19 cellular contexts compared by ENCODE assay signal in the genomic region with DNA sequence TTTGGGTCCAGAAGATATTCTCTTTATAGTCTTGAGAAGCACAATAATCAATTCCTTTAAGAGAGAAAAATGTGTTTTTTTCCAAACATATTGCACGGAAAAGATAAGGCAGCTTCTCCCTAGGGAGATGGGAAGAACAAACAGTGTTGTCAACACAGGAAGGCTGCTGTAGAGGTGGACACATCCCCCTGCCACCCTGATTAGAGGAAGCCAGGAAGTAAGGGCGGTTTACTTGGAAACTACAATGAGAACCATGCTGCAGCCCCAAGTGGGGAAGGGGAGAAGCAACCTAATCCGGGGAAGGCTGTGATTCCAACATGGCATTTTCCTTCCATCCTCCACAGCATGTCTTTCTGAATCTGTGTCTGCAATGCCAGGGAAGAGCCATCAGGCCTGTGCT.
A peak's percentile ranks its signal among the peaks of the same experiment; 100 is the strongest.
DNase-seq lines count a peak whose midpoint lies in the region; ATAC-seq and TF ChIP-seq lines count a peak whose summit lies in the region.
"Had no signal": no experiment of that assay in that cellular context is flagged by ENCODE, and none has a peak within 500 bp of the region (broad histone marks: within the 10 kb centered on the region; RNA-seq: fewer than 3 reads in every experiment).

No MANE protein-coding gene starts in this region.

- H3K36me3 ChIP-seq in Panc1 (ENCODE audit: control insufficient read depth, insufficient read depth, low read length) (no peaks in the 10 kb centered on the region), trophoblast cell (ENCODE audit: control insufficient read depth in 1 of 2, insufficient read depth in 2 of 2, low read length in 2 of 2) (no peaks in the 10 kb centered on the region)
- H3K36me3 ChIP-seq: gastroesophageal sphincter, right lobe of liver had no signal

- ATAC-seq in Panc1 (no peak), HG03354 (IDR thresholded peaks at IDR 0.05; ENCODE audit: poor library complexity, severe bottlenecking, unreplicated experiment) (no peak), HG02970 (IDR thresholded peaks at IDR 0.05; ENCODE audit: low FRiP score, unreplicated experiment) (no peak)
- ATAC-seq: gastroesophageal sphincter had no signal

- H3K4me2 ChIP-seq in trophoblast cell (ENCODE audit: low read length): no peak overlapping the region

- no peak overlapping the region for H2BK120ac ChIP-seq in trophoblast cell (ENCODE audit: insufficient read depth, low read length, poor library complexity)

- H3K27ac Mint-ChIP-seq in activated CD4-positive, alpha-beta T cell treated with anti-CD3 and anti-CD28 coated beads, Interleukin-2, amount 10 ng/mL, durations not matched to agents 24 days and 14 days: no peak overlapping the region
- H3K27ac Mint-ChIP-seq: CD4-positive, alpha-beta T cell; immature natural killer cell had no signal

- H3K4me1 ChIP-seq in Panc1 (ENCODE audit: control insufficient read depth, insufficient read depth, low read length) (no peaks in the 10 kb centered on the region; the same call in 1 of the 2 replicates), trophoblast cell (ENCODE audit: control insufficient read depth in 1 of 2, insufficient read depth in 2 of 2, low read length in 2 of 2) (peaks cover 2 to 3% of the 10 kb centered on the region in 2 experiments)
- H3K4me1 ChIP-seq: right lobe of liver had no signal

- POLR2A ChIA-PET in Panc1 (lab: Charles Lee): no interaction called here

- H3K14ac ChIP-seq in trophoblast cell (ENCODE audit: low read length): peak overlapping the region; percentile 51

- H3K79me2 ChIP-seq in trophoblast cell (ENCODE audit: control insufficient read depth, insufficient read depth, low read length, poor library complexity): no peaks in the 10 kb centered on the region

- WGBS in trophoblast cell (ENCODE audit: extremely low coverage, insufficient coverage, insufficient read length): no CpG with 5 or more reads among the region's 3 CpGs

- intact Hi-C loops in activated CD4-positive, alpha-beta T cell treated with anti-CD3 and anti-CD28 coated beads, Interleukin-2, amount 10 ng/mL, durations not matched to agents 24 days and 14 days (cut with micrococcal nuclease): loop anchor here (5.0 to 10.0 kb wide), 13 partner anchors 127 to 1507 kb away; a partner anchor contains a TSS
- intact Hi-C loops in Panc1 (cut with micrococcal nuclease; ENCODE audit: unreplicated experiment) (no loop called here), posterior vena cava (cut with DNase I) (no loop called here)

- H3K79me1 ChIP-seq in trophoblast cell (ENCODE audit: low read length): no peaks in the 10 kb centered on the region

- no peak overlapping the region for H4K12ac ChIP-seq in trophoblast cell (ENCODE audit: low read depth, low read length)

- in situ Hi-C loops in Panc1 (cut with HindIII; ENCODE audit: low pct_unique_long_range_greater_than_20kb, low sequenced_read_pairs): no loop called here

- H3K18ac ChIP-seq in trophoblast cell (ENCODE audit: low read length): peak overlapping the region; percentile 10

- H3K4me3 Mint-ChIP-seq in activated CD4-positive, alpha-beta T cell treated with anti-CD3 and anti-CD28 coated beads, Interleukin-2, amount 10 ng/mL, durations not matched to agents 24 days and 14 days: peak overlapping the region; percentile 17
- H3K4me3 Mint-ChIP-seq: CD4-positive, alpha-beta T cell; immature natural killer cell; neural crest cell; T-helper 1 cell treated with Interleukin-12 subunit alpha and Interleukin-12 subunit beta and Interleukin-4 antibody, amounts not matched to agents 30 μg/mL and 1 μg/mL, for 36 hours had no signal

- H3K27ac ChIP-seq in Panc1 (ENCODE audit: low read length) (peak overlapping the region; percentile 39; the same call in 1 of the 2 replicates), trophoblast cell (ENCODE audit: low read depth, low read length) (no peak overlapping the region)
- H3K27ac ChIP-seq: right lobe of liver had no signal

- H2BK5ac ChIP-seq in trophoblast cell (ENCODE audit: low read depth, low read length, poor library complexity): no peak overlapping the region

- H4K91ac ChIP-seq in trophoblast cell (ENCODE audit: low read depth, low read length): no peak overlapping the region

- H2AK5ac ChIP-seq in trophoblast cell (ENCODE audit: low read length): peak overlapping the region; percentile 74

- H3K4me3 ChIP-seq in Panc1 (ENCODE audit: low read depth in 2 of 2, low read length in 2 of 2) (no peak overlapping the region), fibroblast of pulmonary artery (replicated peaks; ENCODE audit: low read depth, low read length) (no peak overlapping the region), trophoblast cell (ENCODE audit: low read depth, low read length) (no peak overlapping the region)
- H3K4me3 ChIP-seq: coronary artery, gastroesophageal sphincter, lung, right lobe of liver had no signal

- H3K27me3 ChIP-seq in Panc1 (ENCODE audit: control insufficient read depth, insufficient read depth, low read length) (no peaks in the 10 kb centered on the region), trophoblast cell (ENCODE audit: insufficient read depth, low read length) (no peaks in the 10 kb centered on the region)
- H3K27me3 ChIP-seq: gastroesophageal sphincter, right lobe of liver had no signal

- H3K27me3 Mint-ChIP-seq in activated CD4-positive, alpha-beta T cell treated with anti-CD3 and anti-CD28 coated beads, Interleukin-2, amount 10 ng/mL, durations not matched to agents 24 days and 14 days: peaks cover 8% of the 10 kb centered on the region
- H3K27me3 Mint-ChIP-seq: CD4-positive, alpha-beta T cell had no signal

- TF ChIP-seq CTCF in Panc1 (IDR thresholded peaks at IDR 0.05) (no peak), fibroblast of pulmonary artery (IDR thresholded peaks at IDR 0.05; ENCODE audit: low read length, missing control alignments) (no peak)

- peak overlapping the region; percentile 60 for H2AFZ ChIP-seq in trophoblast cell (ENCODE audit: insufficient read depth, low read length, poor library complexity)

- no peak for DNase-seq in activated CD4-positive, alpha-beta T cell treated with anti-CD3 and anti-CD28 coated beads, Interleukin-2, amount 10 ng/mL, durations not matched to agents 24 days and 14 days
- DNase-seq in activated CD4-positive, alpha-beta T cell treated with anti-CD3 and anti-CD28 coated beads, Interleukin-2, amount 50 U/mL, for 48 hours: no peak
- DNase-seq in Panc1 (ENCODE audit: low read depth, low spot score) (no peak), fibroblast of pulmonary artery (ENCODE audit: low read depth) (peak; percentile 25), trophoblast cell (no peak), posterior vena cava (ENCODE audit: low spot score) (no peak)
- DNase-seq: CD4-positive, alpha-beta T cell; DMS79 treated with DMSO at 0.1 percent for 48 hours; immature natural killer cell; NCI-H1105 treated with DMSO at 0.1 percent for 48 hours; right lobe of liver; substantia nigra had no signal

- H3K4ac ChIP-seq in trophoblast cell (ENCODE audit: low read depth, low read length): no peak overlapping the region

- no peaks in the 10 kb centered on the region for H3K9me3 Mint-ChIP-seq in activated CD4-positive, alpha-beta T cell treated with anti-CD3 and anti-CD28 coated beads, Interleukin-2, amount 10 ng/mL, durations not matched to agents 24 days and 14 days
- H3K9me3 Mint-ChIP-seq: CD4-positive, alpha-beta T cell; immature natural killer cell; neural crest cell; T-helper 1 cell treated with Interleukin-12 subunit alpha and Interleukin-12 subunit beta and Interleukin-4 antibody, amounts not matched to agents 30 μg/mL and 1 μg/mL, for 36 hours had no signal

- CTCF ChIA-PET in Panc1 (lab: Charles Lee): no interaction called here

- H2BK12ac ChIP-seq in trophoblast cell (ENCODE audit: low read length): no peak overlapping the region

- H4K8ac ChIP-seq in trophoblast cell (ENCODE audit: low read depth, low read length): no peak overlapping the region

- H3K4me1 Mint-ChIP-seq in activated CD4-positive, alpha-beta T cell treated with anti-CD3 and anti-CD28 coated beads, Interleukin-2, amount 10 ng/mL, durations not matched to agents 24 days and 14 days: peaks cover 76% of the 10 kb centered on the region

- H3K9me3 ChIP-seq in Panc1 (ENCODE audit: control insufficient read depth, insufficient read depth, low read depth, low read length) (no peaks in the 10 kb centered on the region; the same call in 1 of the 2 replicates), trophoblast cell (ENCODE audit: insufficient read depth, low read depth, low read length) (no peaks in the 10 kb centered on the region)
- H3K9me3 ChIP-seq: gastroesophageal sphincter, right lobe of liver had no signal

- BruUV-seq in Panc1 (replicated peaks; lab: Mats Ljungman, UMichigan): no TSS peak

- H3K23ac ChIP-seq in trophoblast cell (ENCODE audit: low read length): no peak overlapping the region

- H3K9ac ChIP-seq in trophoblast cell (ENCODE audit: low read length): no peak overlapping the region

- peaks cover 3% of the 10 kb centered on the region for H3K36me3 Mint-ChIP-seq in activated CD4-positive, alpha-beta T cell treated with anti-CD3 and anti-CD28 coated beads, Interleukin-2, amount 10 ng/mL, durations not matched to agents 24 days and 14 days (ENCODE audit: low read depth)
